ENCODE assay signal across 8 cellular contexts in the genomic region with DNA sequence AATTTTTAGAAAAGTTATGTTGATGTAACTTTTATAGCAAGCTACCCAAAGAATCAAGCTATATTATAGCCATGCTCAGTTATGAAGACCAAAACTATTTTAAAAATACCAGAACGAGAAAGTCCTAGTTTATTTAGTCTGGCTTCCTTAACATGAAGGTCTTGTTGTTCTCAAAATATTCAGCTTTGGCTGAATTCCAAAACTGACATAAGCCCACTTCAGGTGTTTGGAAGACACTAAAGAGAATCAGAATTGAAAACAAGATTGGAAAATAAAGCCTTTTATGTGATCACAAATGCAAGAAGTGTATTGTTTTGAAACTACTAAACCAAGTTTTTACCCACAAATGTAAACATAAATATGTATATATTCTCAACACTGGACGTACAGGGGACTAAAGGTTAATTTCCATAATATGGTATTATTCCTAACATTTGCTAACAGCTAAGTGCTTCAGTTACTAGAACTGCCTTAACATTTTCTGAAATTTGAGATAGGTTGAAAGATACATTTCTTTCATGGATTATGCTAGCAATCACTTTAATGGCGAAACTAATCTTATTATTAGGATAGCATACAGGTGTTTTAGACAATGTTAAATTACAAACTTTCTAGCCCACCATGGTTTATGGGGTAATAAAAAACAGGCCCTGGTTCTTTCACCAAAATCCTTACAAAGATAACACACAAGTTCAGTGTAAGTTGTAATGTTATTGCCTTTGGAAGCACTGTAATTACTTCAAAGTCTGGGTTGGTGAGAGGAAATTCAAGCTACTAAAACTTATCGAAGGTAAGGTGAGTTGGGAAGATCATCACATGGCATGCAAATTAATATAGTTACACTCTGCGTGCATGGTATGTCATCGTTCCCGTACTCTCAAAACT. TPM values are rescaled to one million over a fixed set of nuclear protein-coding genes. Genes with fewer than 3 reads are reported as not detected.
DNase-seq lines count a peak whose midpoint lies in the region; ATAC-seq and TF ChIP-seq lines count a peak whose summit lies in the region.

No MANE protein-coding gene starts in this region.

- no peaks in the 10 kb centered on the region for H3K9me3 ChIP-seq in SJSA1 (replicated peaks)
- no peaks in the 10 kb centered on the region for H3K9me3 ChIP-seq in skeletal muscle satellite cell (replicated peaks; ENCODE audit: low read length)

- no peak overlapping the region for H3K27ac ChIP-seq in GM23338 (ENCODE audit: low read depth)
- H3K27ac ChIP-seq in SJSA1: no peak overlapping the region

- no peak overlapping the region; the same call in 1 of the 2 replicates for H2AFZ ChIP-seq in GM23338

- no peaks in the 10 kb centered on the region; the same call in 2 of the 3 replicates for H3K9me3 Mint-ChIP-seq in GM23338

- H3K36me3 ChIP-seq in GM23338 (ENCODE audit: insufficient read depth) (no peaks in the 10 kb centered on the region), SJSA1 (peaks cover 13% of the 10 kb centered on the region), skeletal muscle satellite cell (ENCODE audit: insufficient read depth, low read length) (no peaks in the 10 kb centered on the region)

- H3K79me2 ChIP-seq in GM23338 (replicated peaks; ENCODE audit: insufficient read depth): no peaks in the 10 kb centered on the region

- peak overlapping the region; percentile 94 for H3K9ac ChIP-seq in skeletal muscle satellite cell (ENCODE audit: low read depth, low read length)

- H3K4me1 ChIP-seq in GM23338 (ENCODE audit: insufficient read depth): peaks cover 12% of the 10 kb centered on the region; the same call in 1 of the 2 replicates
- H3K4me1 ChIP-seq in SJSA1 (replicated peaks): peaks cover 49% of the 10 kb centered on the region
- H3K4me1 ChIP-seq in skeletal muscle satellite cell (ENCODE audit: control insufficient read depth, insufficient read depth, low read length): peaks cover 43% of the 10 kb centered on the region

- H3K4me2 ChIP-seq in GM23338 (peak overlapping the region; percentile 98), skeletal muscle satellite cell (ENCODE audit: low read length) (peak overlapping the region; percentile 92)

- ATAC-seq in GM23338 (no peak), GM21447 (IDR thresholded peaks at IDR 0.05; ENCODE audit: unreplicated experiment) (no peak), HG03108 (IDR thresholded peaks at IDR 0.05; ENCODE audit: unreplicated experiment) (no peak)

- no peaks in the 10 kb centered on the region; the same call in 2 of the 3 replicates for H3K36me3 Mint-ChIP-seq in GM23338 (ENCODE audit: low read depth)

- peaks cover 24% of the 10 kb centered on the region for H3K27me3 Mint-ChIP-seq in GM23338 (ENCODE audit: insufficient read depth, low read depth, poor library complexity)

- DNase-seq in GM23338 (ENCODE audit: low spot score) (no peak), SJSA1 (ENCODE audit: low read depth in 1 of 2, low spot score in 2 of 2) (no peak), fibroblast of pulmonary artery (ENCODE audit: low read depth) (no peak), NCI-H526 treated with DMSO at 0.1 percent for 48 hours (lab: John Stamatoyannopoulos, UW) (no peak), retina (no peak)

- no peaks in the 10 kb centered on the region for H3K9me2 ChIP-seq in GM23338 (ENCODE audit: insufficient read depth)

- TF ChIP-seq CTCF in GM23338 (conservative IDR thresholded peaks at IDR 0.05; ENCODE audit: low read depth in 2 of 2) (no peak), fibroblast of pulmonary artery (IDR thresholded peaks at IDR 0.05; ENCODE audit: low read length, missing control alignments) (no peak)

- peak overlapping the region; percentile 79 for H3K4me3 Mint-ChIP-seq in GM23338

- H3K4me3 ChIP-seq in GM23338 (peak overlapping the region; percentile 90), SJSA1 (peak overlapping the region; percentile 76), fibroblast of pulmonary artery (replicated peaks; ENCODE audit: low read depth, low read length) (peak overlapping the region; percentile 88), skeletal muscle satellite cell (ENCODE audit: low read length) (peak overlapping the region; percentile 91)

- no peak overlapping the region for H3K27ac Mint-ChIP-seq in GM23338

- no peaks in the 10 kb centered on the region for H4K20me1 ChIP-seq in GM23338 (replicated peaks; ENCODE audit: insufficient read depth)

- H3F3A ChIP-seq in GM23338 (replicated peaks; ENCODE audit: low read depth): 0 out of 2 replicates have a peak, but pooled peaks cover 3% of the 10 kb centered on the region

- H3K27me3 ChIP-seq in GM23338 (ENCODE audit: insufficient read depth) (peaks cover 60% of the 10 kb centered on the region), SJSA1 (replicated peaks) (no peaks in the 10 kb centered on the region), skeletal muscle satellite cell (ENCODE audit: control insufficient read depth, insufficient read depth, low read length) (no peaks in the 10 kb centered on the region)

- H3K4me1 Mint-ChIP-seq in GM23338: peaks cover 7% of the 10 kb centered on the region; the same call in 2 of the 3 replicates

TF ChIP-seq in GM23338, 12 proteins besides CTCF, POLR2A, EP300 and RAD21:
- no peak for TF ChIP-seq ZNF114 (CRISPR knock-in tag; IDR thresholded peaks at IDR 0.05)
- TF ChIP-seq ZNF331 (CRISPR knock-in tag; IDR thresholded peaks at IDR 0.05; ENCODE audit: low read depth): no peak
- TF ChIP-seq, protein P1, sequence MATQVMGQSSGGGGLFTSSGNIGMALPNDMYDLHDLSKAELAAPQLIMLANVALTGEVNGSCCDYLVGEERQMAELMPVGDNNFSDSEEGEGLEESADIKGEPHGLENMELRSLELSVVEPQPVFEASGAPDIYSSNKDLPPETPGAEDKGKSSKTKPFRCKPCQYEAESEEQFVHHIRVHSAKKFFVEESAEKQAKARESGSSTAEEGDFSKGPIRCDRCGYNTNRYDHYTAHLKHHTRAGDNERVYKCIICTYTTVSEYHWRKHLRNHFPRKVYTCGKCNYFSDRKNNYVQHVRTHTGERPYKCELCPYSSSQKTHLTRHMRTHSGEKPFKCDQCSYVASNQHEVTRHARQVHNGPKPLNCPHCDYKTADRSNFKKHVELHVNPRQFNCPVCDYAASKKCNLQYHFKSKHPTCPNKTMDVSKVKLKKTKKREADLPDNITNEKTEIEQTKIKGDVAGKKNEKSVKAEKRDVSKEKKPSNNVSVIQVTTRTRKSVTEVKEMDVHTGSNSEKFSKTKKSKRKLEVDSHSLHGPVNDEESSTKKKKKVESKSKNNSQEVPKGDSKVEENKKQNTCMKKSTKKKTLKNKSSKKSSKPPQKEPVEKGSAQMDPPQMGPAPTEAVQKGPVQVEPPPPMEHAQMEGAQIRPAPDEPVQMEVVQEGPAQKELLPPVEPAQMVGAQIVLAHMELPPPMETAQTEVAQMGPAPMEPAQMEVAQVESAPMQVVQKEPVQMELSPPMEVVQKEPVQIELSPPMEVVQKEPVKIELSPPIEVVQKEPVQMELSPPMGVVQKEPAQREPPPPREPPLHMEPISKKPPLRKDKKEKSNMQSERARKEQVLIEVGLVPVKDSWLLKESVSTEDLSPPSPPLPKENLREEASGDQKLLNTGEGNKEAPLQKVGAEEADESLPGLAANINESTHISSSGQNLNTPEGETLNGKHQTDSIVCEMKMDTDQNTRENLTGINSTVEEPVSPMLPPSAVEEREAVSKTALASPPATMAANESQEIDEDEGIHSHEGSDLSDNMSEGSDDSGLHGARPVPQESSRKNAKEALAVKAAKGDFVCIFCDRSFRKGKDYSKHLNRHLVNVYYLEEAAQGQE (IDR thresholded peaks at IDR 0.05; ENCODE audit: unreplicated experiment): no peak
- no peak for TF ChIP-seq CREB1 (CRISPR knock-in tag; IDR thresholded peaks at IDR 0.05; ENCODE audit: low read depth)
- TF ChIP-seq EZH2 (IDR thresholded peaks at IDR 0.05; ENCODE audit: low read depth, unreplicated experiment): no peak

RNA-seq across cellular contexts. Expression of gene MAP3K5, which starts 1.6 kb away (rescaled TPM):
- 2.8 and 2.9 TPM in 2 replicates for total RNA-seq in GM23338 (2014; rRNA removed; shearing (Covaris generic))
- 0.76 and 0.78 TPM in 2 replicates for polyA plus RNA-seq in GM23338 (2016; fragmentation: Nextera tagmentation; extraction: Ambion mirVana)
- total RNA-seq in SJSA1 (2014; rRNA removed; shearing (Covaris generic)): 8.3 and 10.7 TPM in 2 replicates
- total RNA-seq in skeletal muscle satellite cell (2012; rRNA removed): 6.6 and 9.6 TPM in 2 replicates

RNA-seq across cellular contexts. Expression of gene PEX7, which starts 31.7 kb away (rescaled TPM):
- 13.5 and 24.1 TPM in 2 replicates for total RNA-seq in GM23338 (2014; rRNA removed; shearing (Covaris generic))
- 11.8 and 12.4 TPM in 2 replicates for polyA plus RNA-seq in GM23338 (2016; fragmentation: Nextera tagmentation; extraction: Ambion mirVana)
- total RNA-seq in SJSA1 (2014; rRNA removed; shearing (Covaris generic)): 4.6 and 11.4 TPM in 2 replicates
- total RNA-seq in skeletal muscle satellite cell (2012; rRNA removed): 7.2 and 7.9 TPM in 2 replicates
